In genomic region chr21:42003051-42003461, GRCh38 we compare ENCODE assay signal across 9 cellular contexts. TPM values are rescaled to one million over a fixed set of nuclear protein-coding genes. Genes with fewer than 3 reads are reported as not detected.
DNase-seq lines count a peak whose midpoint lies in the region; ATAC-seq and TF ChIP-seq lines count a peak whose summit lies in the region.
"Had no signal": no experiment of that assay in that cellular context is flagged by ENCODE, and none has a peak within 500 bp of the region (broad histone marks: within the 10 kb centered on the region; RNA-seq: fewer than 3 reads in every experiment).

No MANE protein-coding gene starts in this region.

- H3K27me3 ChIP-seq in fibroblast of lung (ENCODE audit: control insufficient read depth, insufficient read depth, low read length): no peaks in the 10 kb centered on the region

- peaks cover 4% of the 10 kb centered on the region for H3K36me3 ChIP-seq in fibroblast of lung (ENCODE audit: control insufficient read depth, insufficient read depth, low read length)

- no peaks in the 10 kb centered on the region for H3K27me3 Mint-ChIP-seq in activated B cell treated with CpG ODN at 0.5 μM for 24 hours
- no peaks in the 10 kb centered on the region for H3K27me3 Mint-ChIP-seq in stimulated activated naive CD8-positive, alpha-beta T cell treated with anti-CD3 and anti-CD28 coated beads, Interleukin-15, Interleukin-2, amounts not matched to agents 100 ng/mL and 50 ng/mL, for 24 hours
- H3K27me3 Mint-ChIP-seq in naive thymus-derived CD8-positive, alpha-beta T cell: no peaks in the 10 kb centered on the region

- H3K27ac ChIP-seq in fibroblast of lung (ENCODE audit: insufficient read depth, low read length): peak overlapping the region; percentile 57

- no peak overlapping the region for H3K9ac ChIP-seq in fibroblast of lung (ENCODE audit: insufficient read depth, low read length)

- intact Hi-C loops in activated B cell treated with CpG ODN at 0.5 μM for 24 hours (cut with micrococcal nuclease): loop anchor here (10.0 kb wide), 3 partner anchors 48 to 532 kb away; partner anchors contain the start of gene C2CD2

- H3K27ac Mint-ChIP-seq in activated B cell treated with CpG ODN at 0.5 μM for 24 hours: no peak overlapping the region
- H3K27ac Mint-ChIP-seq in stimulated activated naive CD8-positive, alpha-beta T cell treated with anti-CD3 and anti-CD28 coated beads, Interleukin-15, Interleukin-2, amounts not matched to agents 100 ng/mL and 50 ng/mL, for 24 hours: peak overlapping the region; percentile 93
- H3K27ac Mint-ChIP-seq in naive thymus-derived CD8-positive, alpha-beta T cell: peak overlapping the region in 1 of 10 donors; percentile 17

- H3K4me1 Mint-ChIP-seq in activated B cell treated with CpG ODN at 0.5 μM for 24 hours: peaks cover 48% of the 10 kb centered on the region
- H3K4me1 Mint-ChIP-seq in stimulated activated naive CD8-positive, alpha-beta T cell treated with anti-CD3 and anti-CD28 coated beads, Interleukin-15, Interleukin-2, amounts not matched to agents 100 ng/mL and 50 ng/mL, for 24 hours (ENCODE audit: low read depth): peaks cover 80% of the 10 kb centered on the region
- H3K4me1 Mint-ChIP-seq in naive thymus-derived CD8-positive, alpha-beta T cell: peaks cover 31 to 51% (median 36%) of the 10 kb centered on the region in 4 donors

- POLR2A ChIA-PET in activated B cell treated with CpG ODN at 0.5 μM for 24 hours (lab: Charles Lee): interaction anchor here (1.6 kb wide), 1 partner anchor 71 kb away, joined by 4 read pairs; no protein-coding TSS in a partner anchor
- POLR2A ChIA-PET in naive thymus-derived CD8-positive, alpha-beta T cell (lab: Charles Lee): no interaction called here

- H3K4me3 ChIP-seq in fibroblast of lung (replicated peaks in 1 of 4; ENCODE audit: control extremely low read depth in 1 of 4, insufficient read depth in 1 of 4, low read depth in 3 of 4, low read length in 4 of 4): no peak overlapping the region

- no peak overlapping the region for H3K4me3 Mint-ChIP-seq in activated B cell treated with CpG ODN at 0.5 μM for 24 hours
- peak overlapping the region; percentile 69 for H3K4me3 Mint-ChIP-seq in stimulated activated naive CD8-positive, alpha-beta T cell treated with anti-CD3 and anti-CD28 coated beads, Interleukin-15, Interleukin-2, amounts not matched to agents 100 ng/mL and 50 ng/mL, for 24 hours
- H3K4me3 Mint-ChIP-seq in naive thymus-derived CD8-positive, alpha-beta T cell: no peak overlapping the region

- no peaks in the 10 kb centered on the region for H3K9me3 ChIP-seq in fibroblast of lung (ENCODE audit: control insufficient read depth, insufficient read depth, low read depth, low read length)

- CTCF ChIA-PET in activated B cell treated with CpG ODN at 0.5 μM for 24 hours (lab: Charles Lee): no interaction called here

- H3K36me3 Mint-ChIP-seq in activated B cell treated with CpG ODN at 0.5 μM for 24 hours (ENCODE audit: low read depth): peaks cover 44% of the 10 kb centered on the region
- peaks cover 75% of the 10 kb centered on the region for H3K36me3 Mint-ChIP-seq in stimulated activated naive CD8-positive, alpha-beta T cell treated with anti-CD3 and anti-CD28 coated beads, Interleukin-15, Interleukin-2, amounts not matched to agents 100 ng/mL and 50 ng/mL, for 24 hours (ENCODE audit: low read depth)
- H3K36me3 Mint-ChIP-seq in naive thymus-derived CD8-positive, alpha-beta T cell: peaks cover 0 to 51% (median 18%) of the 10 kb centered on the region in 3 donors

- TF ChIP-seq CTCF in activated B cell treated with CpG ODN at 0.5 μM for 24 hours (IDR thresholded peaks at IDR 0.05) (no peak), fibroblast of lung (conservative IDR thresholded peaks at IDR 0.05 in 1 of 2, IDR thresholded peaks at IDR 0.05 in 1 of 2; ENCODE audit: low read depth in 1 of 2, low read length in 2 of 2) (no peak)

- no peak overlapping the region for H2AFZ ChIP-seq in fibroblast of lung (ENCODE audit: low read length)

- DNase-seq in activated effector memory CD4-positive, alpha-beta T cell treated with anti-CD3 and anti-CD28 coated beads, Interleukin-2, amount 50 U/mL, for 16 hours: peak; percentile 75
- no peak for DNase-seq in activated effector memory CD4-positive, alpha-beta T cell treated with Interleukin-2 at 50 U/mL for 16 hours
- DNase-seq in activated B cell treated with CpG ODN at 0.5 μM for 24 hours (no peak), fibroblast of lung (ENCODE audit: low read depth in 2 of 2) (peak in 1 of 2 donors; percentile 73), activated gamma-delta T cell treated with Interleukin-2 at 50 U/mL for 16 hours (no peak)
- DNase-seq in naive thymus-derived CD8-positive, alpha-beta T cell: no peak
- DNase-seq: NCI-H526 treated with DMSO at 0.1 percent for 48 hours had no signal

- peaks cover 29% of the 10 kb centered on the region for H3K79me2 ChIP-seq in fibroblast of lung (ENCODE audit: control insufficient read depth, insufficient read depth, low read length)

- H3K4me1 ChIP-seq in fibroblast of lung (ENCODE audit: control insufficient read depth, extremely low read depth, insufficient read depth, low read length): peaks cover 2% of the 10 kb centered on the region

- ATAC-seq in activated B cell treated with CpG ODN at 0.5 μM for 24 hours (ENCODE audit: low read depth) (peak; percentile 19), GM19452 (IDR thresholded peaks at IDR 0.05; ENCODE audit: unreplicated experiment) (no peak)
- no peak for ATAC-seq in naive thymus-derived CD8-positive, alpha-beta T cell

- no peaks in the 10 kb centered on the region for H3K9me3 Mint-ChIP-seq in activated B cell treated with CpG ODN at 0.5 μM for 24 hours
- H3K9me3 Mint-ChIP-seq in stimulated activated naive CD8-positive, alpha-beta T cell treated with anti-CD3 and anti-CD28 coated beads, Interleukin-15, Interleukin-2, amounts not matched to agents 100 ng/mL and 50 ng/mL, for 24 hours: no peaks in the 10 kb centered on the region
- H3K9me3 Mint-ChIP-seq in naive thymus-derived CD8-positive, alpha-beta T cell: no peaks in the 10 kb centered on the region

- no peaks in the 10 kb centered on the region for H4K20me1 ChIP-seq in fibroblast of lung (ENCODE audit: control insufficient read depth, extremely low read depth, insufficient read depth, low read length)

- peak overlapping the region; percentile 11 for H3K4me2 ChIP-seq in fibroblast of lung (ENCODE audit: extremely low read depth, insufficient read depth, low read length)

RNA-seq across cellular contexts. Expression of gene ZBTB21, which starts 7.1 kb away (rescaled TPM):
- total RNA-seq in activated B cell treated with CpG ODN at 0.5 μM for 24 hours: 24.2 and 25.4 TPM in 2 replicates
- 5.6 and 8.9 TPM in 2 replicates for total RNA-seq in fibroblast of lung
- 9.1 and 12.2 TPM in 2 replicates for polyA plus RNA-seq in fibroblast of lung
- 5.6 and 7.0 TPM in 2 replicates for polyA plus RNA-seq in fibroblast of lung (2012)
- 19.8 and 31.3 TPM in 2 replicates for polyA minus RNA-seq in fibroblast of lung (ENCODE audit: low replicate concordance)
- total RNA-seq in naive thymus-derived CD8-positive, alpha-beta T cell: 10 to 100 TPM; 29.4 to 33.3 TPM
- 1 to 10 TPM; 4.2 to 6.3 (median 4.7) TPM for polyA plus RNA-seq in naive thymus-derived CD8-positive, alpha-beta T cell

RNA-seq across cellular contexts. Expression of gene C2CD2, which starts 49.2 kb away (rescaled TPM):
- total RNA-seq in activated B cell treated with CpG ODN at 0.5 μM for 24 hours (6.7 TPM in 2 replicates), fibroblast of lung (18.0 and 22.3 TPM in 2 replicates)
- polyA plus RNA-seq in fibroblast of lung: 20.3 and 22.2 TPM in 2 replicates
- polyA plus RNA-seq in fibroblast of lung (2012): 13.3 and 14.1 TPM in 2 replicates
- 65.9 and 70.7 TPM in 2 replicates for polyA minus RNA-seq in fibroblast of lung (ENCODE audit: low replicate concordance)
- 10 to 100 TPM; 13.0 to 14.6 TPM for total RNA-seq in naive thymus-derived CD8-positive, alpha-beta T cell
- polyA plus RNA-seq in naive thymus-derived CD8-positive, alpha-beta T cell: 1 to 10 TPM; 2.4 to 3.7 (median 2.8) TPM
